In the genomic region with DNA sequence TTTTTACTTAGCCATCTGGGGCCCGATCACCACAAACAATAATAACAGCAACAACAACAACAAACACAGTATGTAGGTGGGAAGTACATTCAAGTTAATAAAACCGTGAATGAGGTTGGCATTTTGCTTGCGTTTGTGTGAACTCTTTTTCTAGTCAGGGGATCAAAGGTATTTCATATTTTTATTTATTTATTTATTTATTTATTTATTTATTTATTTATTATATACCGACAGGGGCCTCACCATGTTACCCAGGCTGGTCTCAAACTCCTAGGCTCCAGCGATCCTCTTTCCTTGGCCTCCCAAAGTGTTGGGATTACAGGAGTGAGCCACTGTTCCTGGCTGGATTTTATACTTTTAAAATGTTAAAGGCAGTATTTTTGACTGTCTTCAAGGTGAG, we compare ENCODE assay signal across 9 cellular contexts.
"Had no signal": no experiment of that assay in that cellular context is flagged by ENCODE, and none has a peak within 500 bp of the region (broad histone marks: within the 10 kb centered on the region; RNA-seq: fewer than 3 reads in every experiment).

No MANE protein-coding gene starts in this region.

- H3K4me3 ChIP-seq: K562 had no signal

- H3K27ac ChIP-seq: HL-60, KMS-11 had no signal

- H3K27me3 Mint-ChIP-seq: IgD-negative memory B cell had no signal

- ATAC-seq: K562 had no signal

- H3K4me2 ChIP-seq: KMS-11 had no signal

- DNase-seq: IMR-90, KBM-7, KG1 had no signal

- H3K36me3 Mint-ChIP-seq: IgD-negative memory B cell had no signal

- FAIRE-seq: HepG2, HTR-8/SVneo, K562 had no signal

- H3K9me3 Mint-ChIP-seq: IgD-negative memory B cell had no signal

- H3K27ac Mint-ChIP-seq: IgD-negative memory B cell had no signal

- H3K4me3 Mint-ChIP-seq: IgD-negative memory B cell had no signal
